Comparison of ENCODE assay signal across 8 cellular contexts in genomic region chr1:212414328-212415106, GRCh38. TPM values are rescaled to one million over a fixed set of nuclear protein-coding genes. Genes with fewer than 3 reads are reported as not detected.
DNase-seq lines count a peak whose midpoint lies in the region; ATAC-seq, FAIRE-seq and TF ChIP-seq lines count a peak whose summit lies in the region.

TSS of gene PACC1 (minus strand) at chr1:212414886. CDS start at chr1:212414757, 129 bp downstream.

- H3K27ac ChIP-seq in foreskin keratinocyte (peak within 1 kb of the TSS; percentile 33), neural progenitor cell (no peak within 1 kb of the TSS)

- in situ Hi-C loops in G401 (cut with HindIII; ENCODE audit: low sequenced_read_pairs) = no loop called here

- H3K79me2 ChIP-seq in Loucy (ENCODE audit: insufficient read depth, low read length) (peaks cover 47% of the 10 kb centered on the region), neural progenitor cell (ENCODE audit: low read depth) (peaks cover 20% of the 10 kb centered on the region)

- H3K9ac ChIP-seq in Loucy (ENCODE audit: low read depth, low read length, poor library complexity, severe bottlenecking) = peak within 1 kb of the TSS; percentile 74
- no peak within 1 kb of the TSS for H3K9ac ChIP-seq in neural progenitor cell

- H3F3A ChIP-seq in Loucy (ENCODE audit: low read depth) = 0 out of 2 replicates have a peak, but pooled peaks cover 5% of the 10 kb centered on the region
- peaks cover 6% of the 10 kb centered on the region for H3F3A ChIP-seq in neural progenitor cell (ENCODE audit: low read depth)

- DNase-seq in G401 (ENCODE audit: low spot score) = peak; percentile 85
- DNase-seq in H54 (ENCODE audit: insufficient read length, low spot score) = peak; percentile 96
- peak; percentile 100 for DNase-seq in SIG-M5 (lab: John Stamatoyannopoulos, UW)
- peak; percentile 76 for DNase-seq in activated gamma-delta T cell (lab: John Stamatoyannopoulos, UW)
- DNase-seq in foreskin keratinocyte = peak; percentile 48 to 63
- DNase-seq in neural progenitor cell (ENCODE audit: low spot score) = peak; percentile 98
- DNase-seq in stromal cell of bone marrow (ENCODE audit: low read depth) = peak; percentile 63

- H4K20me1 ChIP-seq in Loucy (ENCODE audit: insufficient read depth, low read length, poor library complexity, severe bottlenecking) (peaks cover 9% of the 10 kb centered on the region), neural progenitor cell (ENCODE audit: low read depth) (peaks cover 27% of the 10 kb centered on the region)

- no peaks in the 10 kb centered on the region for H3K9me3 ChIP-seq in Loucy (ENCODE audit: insufficient read depth, low read depth, low read length)
- no peaks in the 10 kb centered on the region for H3K9me3 ChIP-seq in neural progenitor cell (ENCODE audit: low read depth)

- no peaks in the 10 kb centered on the region for H3K27me3 ChIP-seq in Loucy (ENCODE audit: insufficient read depth, low read length, poor library complexity, severe bottlenecking)
- H3K27me3 ChIP-seq in foreskin keratinocyte = no peaks in the 10 kb centered on the region
- H3K27me3 ChIP-seq in neural progenitor cell = peaks cover 16% of the 10 kb centered on the region

- H3K36me3 ChIP-seq in Loucy (ENCODE audit: insufficient read depth, low read length) (peaks cover 16% of the 10 kb centered on the region; the same call in 1 of the 2 replicates), neural progenitor cell (no peaks in the 10 kb centered on the region)

- TF ChIP-seq POLR2A in H54 (IDR thresholded peaks at IDR 0.05; ENCODE audit: low read depth, low read length) = peak; percentile 75

- peak within 1 kb of the TSS; percentile 92 for H3K4me3 Mint-ChIP-seq in neural progenitor cell

- no peaks in the 10 kb centered on the region for H3K9me2 ChIP-seq in Loucy (replicated peaks; ENCODE audit: low read depth, low read length)

- H3K4me3 ChIP-seq in Loucy (ENCODE audit: low read length, poor library complexity, severe bottlenecking) (peak within 1 kb of the TSS; percentile 82), neural progenitor cell (peak within 1 kb of the TSS; percentile 85)

- TF ChIP-seq CTCF in Loucy (conservative IDR thresholded peaks at IDR 0.05; ENCODE audit: low read length) = no peak
- TF ChIP-seq CTCF in foreskin keratinocyte (conservative IDR thresholded peaks at IDR 0.05) = no peak
- TF ChIP-seq CTCF in neural progenitor cell (IDR thresholded peaks at IDR 0.05) = peak; percentile 13

- H3K27me3 Mint-ChIP-seq in neural progenitor cell (ENCODE audit: insufficient read depth, low read depth) = peaks cover 11% of the 10 kb centered on the region

- peaks cover 21% of the 10 kb centered on the region for H3K4me1 Mint-ChIP-seq in neural progenitor cell

- peaks cover 18% of the 10 kb centered on the region for H3K36me3 Mint-ChIP-seq in neural progenitor cell

- peak within 1 kb of the TSS; percentile 95 for H3K27ac Mint-ChIP-seq in neural progenitor cell

- H3K4me1 ChIP-seq in Loucy (ENCODE audit: insufficient read depth, low read length, poor library complexity, severe bottlenecking) (peaks cover 53% of the 10 kb centered on the region), foreskin keratinocyte (no peaks in the 10 kb centered on the region), neural progenitor cell (peaks cover 12% of the 10 kb centered on the region)

- ATAC-seq in foreskin keratinocyte = peak; percentile 92

- no peak for FAIRE-seq in H54 (lab: Jason Lieb, UNC)

- H3K4me2 ChIP-seq in Loucy (ENCODE audit: low read depth, low read length, poor library complexity, severe bottlenecking) = peak within 1 kb of the TSS; percentile 99
- H3K4me2 ChIP-seq in neural progenitor cell = peak within 1 kb of the TSS; percentile 87

- H2AFZ ChIP-seq in Loucy (ENCODE audit: low read length) = peak within 1 kb of the TSS; percentile 90
- H2AFZ ChIP-seq in neural progenitor cell (replicated peaks) = peak within 1 kb of the TSS; percentile 98

- no peaks in the 10 kb centered on the region for H3K9me3 Mint-ChIP-seq in neural progenitor cell

RNA-seq across cellular contexts. Expression of gene PACC1, which starts in this region (rescaled TPM):
- 12.4 and 25.2 TPM in 2 replicates for total RNA-seq in G401 (2014; rRNA removed; shearing (Covaris generic))
- total RNA-seq in foreskin keratinocyte = 15.0 and 17.7 TPM in 2 replicates
- 10.4 and 12.9 TPM in 2 replicates for polyA plus RNA-seq in foreskin keratinocyte
- 16.5 and 21.1 TPM in 2 replicates for total RNA-seq in neural progenitor cell (ENCODE audit: low replicate concordance)
